Comparison of ENCODE assay signal across 9 cellular contexts in the genomic region with DNA sequence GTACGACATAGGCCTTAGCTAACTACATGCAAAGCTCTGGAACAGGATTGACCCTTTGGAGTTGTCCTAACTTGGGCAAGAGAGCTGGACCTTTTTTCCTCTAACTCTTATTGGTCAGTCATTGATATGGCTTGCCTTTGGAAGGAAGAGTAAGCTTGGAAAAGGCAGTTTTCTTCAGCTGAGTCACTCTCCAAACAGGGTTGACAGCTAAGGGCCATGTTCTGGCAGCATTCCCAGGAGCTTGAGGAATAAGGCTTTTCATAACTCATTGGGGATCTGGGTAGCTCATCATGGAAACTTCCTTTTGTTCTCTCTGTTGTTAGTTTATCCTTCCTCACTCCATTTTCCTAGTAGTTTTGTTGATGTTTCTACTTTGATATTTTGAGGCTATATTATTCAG. TPM values are rescaled to one million over a fixed set of nuclear protein-coding genes. Genes with fewer than 3 reads are reported as not detected.
DNase-seq lines count a peak whose midpoint lies in the region; ATAC-seq and TF ChIP-seq lines count a peak whose summit lies in the region.
"Had no signal": no experiment of that assay in that cellular context is flagged by ENCODE, and none has a peak within 500 bp of the region (broad histone marks: within the 10 kb centered on the region; RNA-seq: fewer than 3 reads in every experiment).

No MANE protein-coding gene starts in this region.

- WGBS in esophagus muscularis mucosa = 48% methylated on average over 1 of the region's 1 CpG

- ATAC-seq in GM21515 (IDR thresholded peaks at IDR 0.05; ENCODE audit: unreplicated experiment) = no peak

- TF ChIP-seq POLR2A in esophagus muscularis mucosa (IDR thresholded peaks at IDR 0.05; ENCODE audit: low read depth) = no peak

- peak overlapping the region; percentile 41 for H2AFZ ChIP-seq in parathyroid adenoma

- DNase-seq in DMS153 treated with DMSO at 0.1 percent for 48 hours (lab: John Stamatoyannopoulos, UW; ENCODE audit: unreplicated experiment) = peak; percentile 63
- peak; percentile 83 for DNase-seq in NCI-H460 (ENCODE audit: extremely low read depth, low read depth)
- no peak for DNase-seq in esophagus muscularis mucosa (ENCODE audit: extremely low spot score)
- DNase-seq in activated gamma-delta T cell treated with Interleukin-2 at 50 U/mL for 16 hours = no peak
- no peak for DNase-seq in BE2C
- no peak for DNase-seq in stimulated activated CD4-positive, alpha-beta T cell treated with anti-CD3 and anti-CD28 coated beads, Interleukin-4, amount 100 ng/mL, for 1 hour
- DNase-seq: NCI-H526 treated with DMSO at 0.1 percent for 48 hours had no signal

- H3K36me3 ChIP-seq in esophagus muscularis mucosa (no peaks in the 10 kb centered on the region), parathyroid adenoma (ENCODE audit: control insufficient read depth, insufficient read depth, low read length) (no peaks in the 10 kb centered on the region), BE2C (no peaks in the 10 kb centered on the region)

- H3K4me2 ChIP-seq in parathyroid adenoma (ENCODE audit: low read length) = no peak overlapping the region

- no peaks in the 10 kb centered on the region for H3K79me2 ChIP-seq in parathyroid adenoma

- no peak overlapping the region for H3K4me3 ChIP-seq in esophagus muscularis mucosa
- H3K4me3 ChIP-seq in parathyroid adenoma (ENCODE audit: low read depth, low read length) = no peak overlapping the region
- H3K4me3 ChIP-seq in BE2C (ENCODE audit: low read depth, low read length) = no peak overlapping the region

- no peak for TF ChIP-seq CTCF in esophagus muscularis mucosa (IDR thresholded peaks at IDR 0.05)
- no peak for TF ChIP-seq CTCF in parathyroid adenoma (IDR thresholded peaks at IDR 0.05)
- no peak for TF ChIP-seq CTCF in BE2C (IDR thresholded peaks at IDR 0.05; ENCODE audit: low read depth, low read length)

- H3K9me3 ChIP-seq in esophagus muscularis mucosa = no peaks in the 10 kb centered on the region
- H3K9me3 ChIP-seq in parathyroid adenoma (ENCODE audit: control insufficient read depth, low read length) = no peaks in the 10 kb centered on the region
- no peaks in the 10 kb centered on the region for H3K9me3 ChIP-seq in BE2C

- H3K27ac ChIP-seq in esophagus muscularis mucosa (replicated peaks in 1 of 4) (peak overlapping the region; percentile 72 to 80 (median 74)), parathyroid adenoma (peak overlapping the region; percentile 54)

- no peak overlapping the region for H3K9ac ChIP-seq in parathyroid adenoma

- peaks cover 0 to 14% (median 4%) of the 10 kb centered on the region in 4 donors for H3K4me1 ChIP-seq in esophagus muscularis mucosa
- H3K4me1 ChIP-seq in parathyroid adenoma = no peaks in the 10 kb centered on the region
- H3K4me1 ChIP-seq in BE2C = no peaks in the 10 kb centered on the region

- intact Hi-C loops in esophagus muscularis mucosa (cut with DNase I) = no loop called here

- H3K27me3 ChIP-seq in esophagus muscularis mucosa = no peaks in the 10 kb centered on the region
- no peaks in the 10 kb centered on the region for H3K27me3 ChIP-seq in parathyroid adenoma (ENCODE audit: control insufficient read depth, insufficient read depth, low read length)
- no peaks in the 10 kb centered on the region for H3K27me3 ChIP-seq in BE2C

- TF ChIP-seq EP300 in esophagus muscularis mucosa (IDR thresholded peaks at IDR 0.05) = no peak

RNA-seq across cellular contexts. Expression of a gene that starts 14.5 kb away (rescaled TPM):
- total RNA-seq in NCI-H460 (2014; rRNA removed; shearing (Covaris generic)) = 97.4 and 105 TPM in 2 replicates
- 37.5 and 37.9 TPM in 2 replicates for polyA plus RNA-seq in NCI-H460 (2014; cell fraction: nucleus; rRNA removed)
- 100 to 1,000 TPM; 308 to 587 (median 435) TPM for total RNA-seq in esophagus muscularis mucosa
- 9.3 TPM for polyA plus RNA-seq in BE2C (2012; ENCODE audit: insufficient read depth, insufficient read length, low read depth)

Comparison
In these comparisons a context has a peak if more than half of its experiments do, and no peak if none do; other contexts are left out.
1. DNase-seq: peak in DMS153 treated with DMSO at 0.1 percent for 48 hours (single experiment) and NCI-H460 (single experiment); none in esophagus muscularis mucosa (single experiment), activated gamma-delta T cell treated with Interleukin-2 at 50 U/mL for 16 hours (single experiment), BE2C (single experiment) and stimulated activated CD4-positive, alpha-beta T cell treated with anti-CD3 and anti-CD28 coated beads, Interleukin-4, amount 100 ng/mL, for 1 hour (single experiment).